10 cellular contexts compared by ENCODE assay signal in the genomic region with DNA sequence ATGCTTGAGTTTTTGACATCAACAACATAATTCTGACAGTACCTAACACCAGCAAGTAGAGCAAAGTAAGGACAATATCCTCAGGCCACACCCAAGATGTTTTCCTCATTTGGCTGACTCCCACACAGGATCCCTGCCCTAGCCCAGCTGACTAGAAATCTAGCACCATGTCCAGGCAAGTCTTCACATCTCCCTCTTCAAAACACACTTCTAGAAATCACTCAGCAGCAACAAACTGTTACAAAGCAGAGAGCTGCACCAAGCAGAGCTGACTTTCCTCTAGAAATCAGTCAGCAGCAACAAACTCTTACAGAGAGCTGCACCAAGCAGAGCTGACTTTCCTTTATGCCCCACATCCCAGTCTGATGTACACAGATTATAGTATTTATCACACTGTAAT. TPM values are rescaled to one million over a fixed set of nuclear protein-coding genes. Genes with fewer than 3 reads are reported as not detected.
DNase-seq lines count a peak whose midpoint lies in the region; ATAC-seq and TF ChIP-seq lines count a peak whose summit lies in the region.
"Had no signal": no experiment of that assay in that cellular context is flagged by ENCODE, and none has a peak within 500 bp of the region (broad histone marks: within the 10 kb centered on the region; RNA-seq: fewer than 3 reads in every experiment).

No MANE protein-coding gene starts in this region.

- no peak overlapping the region for H3K4me3 ChIP-seq in fibroblast of the aortic adventitia (ENCODE audit: low read depth, low read length)

- TF ChIP-seq CTCF in fibroblast of the aortic adventitia (IDR thresholded peaks at IDR 0.05; ENCODE audit: insufficient read depth, low read length) = no peak

- peak; percentile 56 to 74 for ATAC-seq in activated CD4-positive, CD25-positive, alpha-beta regulatory T cell treated with anti-CD3 and anti-CD28 coated beads, Interleukin-2, amount 50 U/mL, for 24 hours
- ATAC-seq in GM21529 (IDR thresholded peaks at IDR 0.05; ENCODE audit: unreplicated experiment) (peak; percentile 97), HG03354 (IDR thresholded peaks at IDR 0.05; ENCODE audit: poor library complexity, severe bottlenecking, unreplicated experiment) (peak; percentile 80)
- ATAC-seq: stimulated activated memory B cell treated with anti-CD40 and anti-IgM and Interleukin-4, amounts not matched to agents 10 μg/mL and 1 μg/mL and 100 μg/mL, for 72 hours had no signal

- no peak for DNase-seq in activated CD4-positive, CD25-positive, alpha-beta regulatory T cell (lab: John Stamatoyannopoulos, UW)
- DNase-seq in fibroblast of the aortic adventitia (ENCODE audit: low read depth) (peak; percentile 5), GF-D8 (lab: John Stamatoyannopoulos, UW) (no peak), NCI-H1930 (lab: John Stamatoyannopoulos, UW) (no peak), NCI-H2107 treated with DMSO at 0.1 percent for 48 hours (lab: John Stamatoyannopoulos, UW; ENCODE audit: unreplicated experiment) (no peak)
- DNase-seq: NCI-H2081 had no signal

RNA-seq across cellular contexts. Expression of gene TMEM168, which starts 7.7 kb away (rescaled TPM):
- total RNA-seq in fibroblast of the aortic adventitia (ENCODE audit: low replicate concordance) = 25.6 and 31.6 TPM in 2 replicates
